Comparison of ENCODE assay signal across 13 cellular contexts in genomic region chr9:95009459-95009858, GRCh38.
DNase-seq lines count a peak whose midpoint lies in the region; ATAC-seq and TF ChIP-seq lines count a peak whose summit lies in the region.
"Had no signal": no experiment of that assay in that cellular context is flagged by ENCODE, and none has a peak within 500 bp of the region (broad histone marks: within the 10 kb centered on the region; RNA-seq: fewer than 3 reads in every experiment).

No MANE protein-coding gene starts in this region.

- H3K9me3 Mint-ChIP-seq in MCF 10A (ENCODE audit: unreplicated experiment), result no peaks in the 10 kb centered on the region
- H3K9me3 Mint-ChIP-seq in endothelial cell (ENCODE audit: unreplicated experiment), result no peaks in the 10 kb centered on the region
- H3K9me3 Mint-ChIP-seq: GM23338, IgD-negative memory B cell had no signal

- H3K9me3 ChIP-seq in mammary epithelial cell (replicated peaks; ENCODE audit: insufficient read depth, low read length) (no peaks in the 10 kb centered on the region), osteoblast (ENCODE audit: low read depth, low read length) (no peaks in the 10 kb centered on the region), uterus (no peaks in the 10 kb centered on the region)

- H3K4me3 ChIP-seq in mammary epithelial cell (replicated peaks in 1 of 3; ENCODE audit: insufficient read depth in 1 of 3, low read depth in 2 of 3, low read length in 3 of 3) (no peak overlapping the region), osteoblast (ENCODE audit: insufficient read depth, low read length) (peak overlapping the region; percentile 41), uterus (no peak overlapping the region)
- H3K4me3 ChIP-seq: GM23338 had no signal

- TF ChIP-seq CTCF in mammary epithelial cell (conservative IDR thresholded peaks at IDR 0.05 in 1 of 2, IDR thresholded peaks at IDR 0.05 in 1 of 2; ENCODE audit: extremely low read depth in 1 of 2, insufficient read depth in 1 of 2, low read depth in 1 of 2, low read length in 2 of 2), result no peak
- TF ChIP-seq CTCF in MCF 10A (IDR thresholded peaks at IDR 0.05; ENCODE audit: unreplicated experiment), result no peak
- no peak for TF ChIP-seq CTCF in osteoblast (IDR thresholded peaks at IDR 0.05; ENCODE audit: extremely low read depth, low read depth, low read length)
- no peak for TF ChIP-seq CTCF in uterus (IDR thresholded peaks at IDR 0.05)
- TF ChIP-seq CTCF in endothelial cell (IDR thresholded peaks at IDR 0.05; ENCODE audit: unreplicated experiment), result no peak

- no TSS peak for BruUV-seq in mammary epithelial cell (replicated peaks; lab: Mats Ljungman, UMichigan)
- BruUV-seq in MCF 10A (replicated peaks; lab: Mats Ljungman, UMichigan), result no TSS peak

- H3K36me3 ChIP-seq in mammary epithelial cell (ENCODE audit: insufficient read depth, low read length) (peaks cover 5% of the 10 kb centered on the region), osteoblast (ENCODE audit: insufficient read depth, low read length) (peaks cover 72% of the 10 kb centered on the region), uterus (no peaks in the 10 kb centered on the region)

- H3K27me3 Mint-ChIP-seq in MCF 10A (ENCODE audit: insufficient read depth, unreplicated experiment), result no peaks in the 10 kb centered on the region
- H3K27me3 Mint-ChIP-seq in endothelial cell (ENCODE audit: unreplicated experiment), result peaks cover 2% of the 10 kb centered on the region
- H3K27me3 Mint-ChIP-seq: IgD-negative memory B cell had no signal

- intact Hi-C loops in mammary epithelial cell (cut with micrococcal nuclease) (loop anchor here (5.0 kb wide), 5 partner anchors 98 to 342 kb away; no protein-coding TSS in a partner anchor), MCF 10A (cut with micrococcal nuclease) (loop anchor here (5.0 kb wide), 1 partner anchor 98 kb away; no protein-coding TSS in a partner anchor), uterus (cut with DNase I; ENCODE audit: low total_unique reads) (loop anchor here (10.0 kb wide), 1 partner anchor 225 kb away; no protein-coding TSS in a partner anchor)

- H3K27ac Mint-ChIP-seq in MCF 10A (ENCODE audit: low read depth, unreplicated experiment), result no peak overlapping the region
- no peak overlapping the region for H3K27ac Mint-ChIP-seq in endothelial cell (ENCODE audit: unreplicated experiment)
- H3K27ac Mint-ChIP-seq: GM23338, IgD-negative memory B cell had no signal

- no peak for TF ChIP-seq POLR2A in uterus (IDR thresholded peaks at IDR 0.05)

- peak; percentile 46 for DNase-seq in mammary epithelial cell
- no peak for DNase-seq in MCF 10A (ENCODE audit: unreplicated experiment)
- DNase-seq in osteoblast (ENCODE audit: insufficient read length, low spot score, missing footprints), result no peak
- no peak for DNase-seq in uterus
- DNase-seq in SIG-M5 (lab: John Stamatoyannopoulos, UW), result no peak
- no peak for DNase-seq in endothelial cell (ENCODE audit: low spot score)
- DNase-seq: activated CD4-positive, alpha-beta T cell treated with anti-CD3 and anti-CD28 coated beads, Interleukin-2, amount 50 U/mL, for 4 hours; activated naive CD4-positive, alpha-beta T cell treated with anti-CD3 and anti-CD28 coated beads, Interleukin-2, amount 50 U/mL, for 16 hours; NCI-H2107 had no signal

- H3K36me3 Mint-ChIP-seq in MCF 10A (ENCODE audit: insufficient read depth, unreplicated experiment) (peaks cover 71% of the 10 kb centered on the region), endothelial cell (ENCODE audit: low read depth, unreplicated experiment) (no peaks in the 10 kb centered on the region)

- CTCF ChIA-PET in mammary epithelial cell (lab: Charles Lee; ENCODE audit: low non-redundant PET) (no interaction called here), MCF 10A (lab: Yijun Ruan, JAX) (interaction anchor here (0.6 to 3.7 kb wide), 3 partner anchors 32 to 226 kb away, joined by 3 to 25 read pairs (median 4); no protein-coding TSS in a partner anchor)

- H3K27me3 ChIP-seq in mammary epithelial cell (ENCODE audit: insufficient read depth, low read length) (no peaks in the 10 kb centered on the region), osteoblast (ENCODE audit: insufficient read depth, low read length) (no peaks in the 10 kb centered on the region), uterus (no peaks in the 10 kb centered on the region)

- ATAC-seq in esophagus mucosa (peak; percentile 24), HG02642 (IDR thresholded peaks at IDR 0.05; ENCODE audit: poor library complexity, unreplicated experiment) (no peak)
- ATAC-seq: GM23338 had no signal

- H3K4me3 Mint-ChIP-seq in MCF 10A (ENCODE audit: unreplicated experiment), result no peak overlapping the region
- H3K4me3 Mint-ChIP-seq in endothelial cell (ENCODE audit: unreplicated experiment), result no peak overlapping the region
- H3K4me3 Mint-ChIP-seq: GM23338 had no signal

- POLR2A ChIA-PET in MCF 10A (lab: Yijun Ruan, JAX), result interaction anchor here (0.7 to 6.1 kb wide), 10 partner anchors 9 to 283 kb away, joined by 3 to 137 read pairs (median 14); partner anchors contain the start of gene AOPEP

- dilution Hi-C loops in mammary epithelial cell (cut with HindIII; ENCODE audit: low sequenced_read_pairs), result no loop called here

- H3K4me1 Mint-ChIP-seq in MCF 10A (ENCODE audit: insufficient read depth, unreplicated experiment) (peaks cover 29% of the 10 kb centered on the region), endothelial cell (ENCODE audit: unreplicated experiment) (peaks cover 2% of the 10 kb centered on the region)

- 92% methylated on average over 5 of the region's 5 CpGs for WGBS in mammary epithelial cell (ENCODE audit: low coverage, missing lambda C conversion rate)

- H2AFZ ChIP-seq in mammary epithelial cell (ENCODE audit: low read depth, low read length) (no peak overlapping the region), osteoblast (ENCODE audit: low read length) (no peak overlapping the region)
- H2AFZ ChIP-seq: GM23338 had no signal

- H3K4me1 ChIP-seq in mammary epithelial cell (ENCODE audit: insufficient read depth, low read length) (peaks cover 37% of the 10 kb centered on the region), osteoblast (ENCODE audit: insufficient read depth, low read length) (peaks cover 60% of the 10 kb centered on the region), uterus (peaks cover 0 to 3% of the 10 kb centered on the region in 2 donors)

- peaks cover 81% of the 10 kb centered on the region for H3K79me2 ChIP-seq in mammary epithelial cell (ENCODE audit: insufficient read depth, low read length)
- peaks cover 94% of the 10 kb centered on the region for H3K79me2 ChIP-seq in osteoblast (ENCODE audit: insufficient read depth, low read length)

- no peak overlapping the region for H3K27ac ChIP-seq in mammary epithelial cell (ENCODE audit: insufficient read depth, low read depth, low read length)
- peak overlapping the region; percentile 98 for H3K27ac ChIP-seq in osteoblast (ENCODE audit: low read depth, low read length)
- peak overlapping the region; percentile 100 for H3K27ac ChIP-seq in uterus

- H3K4me2 ChIP-seq in mammary epithelial cell (ENCODE audit: insufficient read depth, low read depth, low read length), result no peak overlapping the region
- peak overlapping the region; percentile 48 for H3K4me2 ChIP-seq in osteoblast (ENCODE audit: insufficient read depth, low read length)
- H3K4me2 ChIP-seq: GM23338 had no signal

- no peaks in the 10 kb centered on the region for H4K20me1 ChIP-seq in mammary epithelial cell (ENCODE audit: insufficient read depth, low read length)
- H4K20me1 ChIP-seq in osteoblast (ENCODE audit: insufficient read depth, low read length), result peaks cover 6% of the 10 kb centered on the region

- no peak overlapping the region for H3K9ac ChIP-seq in mammary epithelial cell (ENCODE audit: insufficient read depth, low read length)

- in situ Hi-C loops in mammary epithelial cell (cut with MboI; ENCODE audit: low sequenced_read_pairs in 2 of 2), result no loop called here
